Comparison of ENCODE assay signal across 9 cellular contexts in the genomic region with DNA sequence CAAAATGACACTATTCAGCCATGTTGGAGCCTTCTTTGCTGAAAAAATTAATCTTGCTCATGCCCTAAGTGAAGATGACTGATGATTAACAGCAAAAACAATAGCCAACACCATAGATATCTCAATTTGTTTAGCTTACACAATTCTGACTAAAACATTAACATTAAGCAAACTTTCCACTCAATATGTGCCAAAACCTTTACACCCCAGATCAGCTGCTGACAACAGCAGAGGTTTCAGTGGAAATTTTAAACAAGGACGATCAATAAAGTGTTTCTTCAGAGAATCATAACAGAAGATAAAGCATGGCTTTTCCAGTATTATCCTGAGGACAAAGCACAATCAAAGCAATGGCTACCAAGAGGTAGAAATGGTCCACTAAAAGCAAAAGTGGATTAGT.
"Had no signal": no experiment of that assay in that cellular context is flagged by ENCODE, and none has a peak within 500 bp of the region (broad histone marks: within the 10 kb centered on the region; RNA-seq: fewer than 3 reads in every experiment).

No MANE protein-coding gene starts in this region.

- H3K4me3 ChIP-seq: GM23248, K562 had no signal

- H2AFZ ChIP-seq: GM23248 had no signal

- H3K4me3 Mint-ChIP-seq: H9 had no signal

- H3K27ac Mint-ChIP-seq: H9 had no signal

- ATAC-seq: K562 had no signal

- FAIRE-seq: H1, H54, HTR-8/SVneo, K562 had no signal

- DNase-seq: GM23248, H9, HCEC 1CT, IMR-90, KG1 had no signal

- H3K27ac ChIP-seq: GM23248 had no signal
